In the genomic region with DNA sequence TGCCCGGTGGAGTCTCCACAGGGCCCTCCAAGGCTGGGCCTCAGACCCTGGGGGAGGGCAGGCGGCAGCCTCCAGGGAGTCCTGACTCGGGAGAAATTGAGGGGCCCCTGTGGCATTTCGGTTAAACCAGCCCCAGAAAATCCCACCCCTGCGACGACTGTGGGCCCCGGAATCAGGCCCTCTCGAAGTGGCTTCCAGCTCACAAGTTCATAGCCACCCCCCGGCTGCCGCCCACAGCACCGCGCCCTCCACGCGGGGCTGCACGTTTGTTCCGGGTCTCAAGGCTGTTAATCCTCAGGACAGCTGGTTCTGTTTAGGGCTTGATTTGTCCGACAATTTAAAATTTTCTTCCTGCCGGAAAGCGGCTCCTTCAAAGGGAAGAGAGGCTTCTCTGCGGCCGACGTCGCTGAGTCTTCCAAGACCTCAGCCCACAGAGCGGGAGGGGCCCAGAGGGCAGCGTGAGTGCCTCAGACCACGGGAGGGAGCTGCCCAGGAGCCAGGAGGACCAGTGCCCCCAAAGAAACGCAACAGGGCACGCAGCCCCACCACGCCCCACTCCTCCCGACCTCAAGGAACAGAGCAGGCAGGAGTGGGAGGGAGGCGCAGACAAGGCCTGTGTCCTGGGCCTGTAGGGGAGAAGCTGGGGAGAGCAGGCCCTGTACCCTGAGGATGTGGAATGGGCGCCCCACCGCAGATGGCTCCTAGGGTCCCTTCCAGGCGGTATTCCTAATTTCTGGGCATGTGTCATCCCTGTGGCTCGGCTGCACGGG, we compare ENCODE assay signal across 15 cellular contexts. TPM values are rescaled to one million over a fixed set of nuclear protein-coding genes. Genes with fewer than 3 reads are reported as not detected.
A peak's percentile ranks its signal among the peaks of the same experiment; 100 is the strongest.
DNase-seq lines count a peak whose midpoint lies in the region; ATAC-seq and TF ChIP-seq lines count a peak whose summit lies in the region.
"Had no signal": no experiment of that assay in that cellular context is flagged by ENCODE, and none has a peak within 500 bp of the region (broad histone marks: within the 10 kb centered on the region; RNA-seq: fewer than 3 reads in every experiment).

No MANE protein-coding gene starts in this region.

- H3K79me2 ChIP-seq in fibroblast of lung (ENCODE audit: control insufficient read depth, insufficient read depth, low read length) (no peaks in the 10 kb centered on the region), neural progenitor cell (ENCODE audit: low read depth) (no peaks in the 10 kb centered on the region)

- H3K4me1 ChIP-seq in HUES64 (ENCODE audit: insufficient read depth, low read length) (0 out of 2 replicates have a peak, but pooled peaks cover 2% of the 10 kb centered on the region), fibroblast of lung (ENCODE audit: control insufficient read depth, extremely low read depth, insufficient read depth, low read length) (peaks cover 28% of the 10 kb centered on the region), neural progenitor cell (no peaks in the 10 kb centered on the region)

- H3K9me3 Mint-ChIP-seq in neural progenitor cell, result peaks cover 18% of the 10 kb centered on the region

- H3K4me2 ChIP-seq in fibroblast of lung (ENCODE audit: extremely low read depth, insufficient read depth, low read length) (no peak overlapping the region), neural progenitor cell (no peak overlapping the region)

- no peaks in the 10 kb centered on the region for H3K27me3 ChIP-seq in HUES64 (ENCODE audit: insufficient read depth, low read length)
- no peaks in the 10 kb centered on the region for H3K27me3 ChIP-seq in fibroblast of lung (ENCODE audit: control insufficient read depth, insufficient read depth, low read length)
- H3K27me3 ChIP-seq in neural progenitor cell, result no peaks in the 10 kb centered on the region
- H3K27me3 ChIP-seq: SJSA1 had no signal

- peaks cover 5% of the 10 kb centered on the region for H3K27me3 Mint-ChIP-seq in neural progenitor cell (ENCODE audit: insufficient read depth, low read depth)

- 85% methylated on average over 36 of the region's 36 CpGs for WGBS in HUES64

- peak; percentile 51 for DNase-seq in AG08395 (ENCODE audit: low spot score)
- DNase-seq in fibroblast of lung (ENCODE audit: low read depth in 2 of 2), result peak in 1 of 2 donors; percentile 30
- DNase-seq in neural progenitor cell (ENCODE audit: low spot score), result no peak
- DNase-seq in NK-92 (lab: John Stamatoyannopoulos, UW; ENCODE audit: unreplicated experiment), result no peak
- DNase-seq: activated T-cell treated with anti-CD3 and anti-CD28 coated beads, Interleukin-2, amount 50 U/mL, for 24 hours; DMS79 treated with DMSO at 0.1 percent for 48 hours; effector memory CD4-positive, alpha-beta T cell; NK-92 treated with Interleukin-12 subunit alpha and Interleukin-12 subunit beta, amount 100 ng/mL, for 24 hours; stimulated activated CD4-positive, alpha-beta T cell treated with anti-CD3 and anti-CD28 coated beads, Interleukin-4, amount 100 ng/mL, for 1 hour had no signal

- ATAC-seq in HG02571 (IDR thresholded peaks at IDR 0.05; ENCODE audit: unreplicated experiment) (no peak), GM19023 (IDR thresholded peaks at IDR 0.05; ENCODE audit: unreplicated experiment) (no peak), GM18907 (IDR thresholded peaks at IDR 0.05; ENCODE audit: unreplicated experiment) (no peak)
- ATAC-seq: stimulated activated effector memory CD8-positive, alpha-beta T cell treated with anti-CD3 and anti-CD28 coated beads, Interleukin-12 subunit alpha, Interleukin-12 subunit beta, amount 100 ng/mL, for 72 hours had no signal

- TF ChIP-seq CTCF in fibroblast of lung (conservative IDR thresholded peaks at IDR 0.05 in 1 of 2, IDR thresholded peaks at IDR 0.05 in 1 of 2; ENCODE audit: low read depth in 1 of 2, low read length in 2 of 2) (no peak), neural progenitor cell (IDR thresholded peaks at IDR 0.05) (no peak)

- H3K27ac ChIP-seq in HUES64 (ENCODE audit: low read depth, low read length), result no peak overlapping the region
- peak overlapping the region; percentile 9 for H3K27ac ChIP-seq in fibroblast of lung (ENCODE audit: insufficient read depth, low read length)
- H3K27ac ChIP-seq in neural progenitor cell, result no peak overlapping the region
- H3K27ac ChIP-seq: SJSA1 had no signal

- no peaks in the 10 kb centered on the region for H3K36me3 Mint-ChIP-seq in neural progenitor cell
- H3K36me3 Mint-ChIP-seq: stimulated activated effector memory CD8-positive, alpha-beta T cell treated with anti-CD3 and anti-CD28 coated beads, Interleukin-12 subunit alpha, Interleukin-12 subunit beta, amount 100 ng/mL, for 72 hours had no signal

- H3K9ac ChIP-seq in HUES64 (ENCODE audit: low read depth, low read length) (peak overlapping the region; percentile 24; the same call in 1 of the 2 replicates), fibroblast of lung (ENCODE audit: insufficient read depth, low read length) (peak overlapping the region; percentile 49), neural progenitor cell (no peak overlapping the region)

- H3K4me1 Mint-ChIP-seq in neural progenitor cell, result peaks cover 10% of the 10 kb centered on the region
- H3K4me1 Mint-ChIP-seq: stimulated activated effector memory CD8-positive, alpha-beta T cell treated with anti-CD3 and anti-CD28 coated beads, Interleukin-12 subunit alpha, Interleukin-12 subunit beta, amount 100 ng/mL, for 72 hours had no signal

- H4K20me1 ChIP-seq in fibroblast of lung (ENCODE audit: control insufficient read depth, extremely low read depth, insufficient read depth, low read length), result no peaks in the 10 kb centered on the region
- no peaks in the 10 kb centered on the region for H4K20me1 ChIP-seq in neural progenitor cell (ENCODE audit: low read depth)

- H3K9me3 ChIP-seq in HUES64 (ENCODE audit: insufficient read depth, low read depth, low read length) (0 out of 2 replicates have a peak, but pooled peaks cover 5% of the 10 kb centered on the region), fibroblast of lung (ENCODE audit: control insufficient read depth, insufficient read depth, low read depth, low read length) (peaks cover 2% of the 10 kb centered on the region), neural progenitor cell (ENCODE audit: low read depth) (no peaks in the 10 kb centered on the region)

- H3K36me3 ChIP-seq in HUES64 (ENCODE audit: insufficient read depth, low read length), result no peaks in the 10 kb centered on the region
- no peaks in the 10 kb centered on the region for H3K36me3 ChIP-seq in fibroblast of lung (ENCODE audit: control insufficient read depth, insufficient read depth, low read length)
- H3K36me3 ChIP-seq in neural progenitor cell, result no peaks in the 10 kb centered on the region
- H3K36me3 ChIP-seq: SJSA1 had no signal

- H3F3A ChIP-seq in neural progenitor cell (ENCODE audit: low read depth), result no peaks in the 10 kb centered on the region

- H3K4me3 Mint-ChIP-seq in neural progenitor cell, result no peak overlapping the region
- H3K4me3 Mint-ChIP-seq: activated T-cell treated with anti-CD3 and anti-CD28 coated beads, Interleukin-2, amount 50 U/mL, for 24 hours; stimulated activated effector memory CD8-positive, alpha-beta T cell treated with anti-CD3 and anti-CD28 coated beads, Interleukin-12 subunit alpha, Interleukin-12 subunit beta, amount 100 ng/mL, for 72 hours had no signal

- H3K27ac Mint-ChIP-seq in neural progenitor cell, result peak overlapping the region; percentile 42
- H3K27ac Mint-ChIP-seq: activated T-cell treated with anti-CD3 and anti-CD28 coated beads, Interleukin-2, amount 50 U/mL, for 24 hours; stimulated activated effector memory CD8-positive, alpha-beta T cell treated with anti-CD3 and anti-CD28 coated beads, Interleukin-12 subunit alpha, Interleukin-12 subunit beta, amount 100 ng/mL, for 72 hours had no signal

- no peak overlapping the region for H3K4me3 ChIP-seq in HUES64 (ENCODE audit: low read length)
- H3K4me3 ChIP-seq in fibroblast of lung (replicated peaks in 1 of 4; ENCODE audit: control extremely low read depth in 1 of 4, insufficient read depth in 1 of 4, low read depth in 3 of 4, low read length in 4 of 4), result no peak overlapping the region
- no peak overlapping the region for H3K4me3 ChIP-seq in neural progenitor cell
- H3K4me3 ChIP-seq: SJSA1 had no signal

- H2AFZ ChIP-seq in fibroblast of lung (ENCODE audit: low read length), result peak overlapping the region; percentile 65
- no peak overlapping the region for H2AFZ ChIP-seq in neural progenitor cell (replicated peaks)

RNA-seq across cellular contexts. Expression of a gene that starts 14.5 kb away (rescaled TPM):
- 62.6 TPM for polyA plus RNA-seq in HUES64 (2013, experiment 1 of 2)
- 69.5 TPM for polyA plus RNA-seq in HUES64 (2013, experiment 2 of 2)
- total RNA-seq in fibroblast of lung, result 782 and 928 TPM in 2 replicates
- polyA plus RNA-seq in fibroblast of lung, result 346 and 702 TPM in 2 replicates
- polyA plus RNA-seq in fibroblast of lung (2012), result 857 and 2,080 TPM in 2 replicates
- polyA minus RNA-seq in fibroblast of lung (ENCODE audit: low replicate concordance), result 367 and 1,367 TPM in 2 replicates
- total RNA-seq in neural progenitor cell (ENCODE audit: low replicate concordance), result 5.2 and 22.8 TPM in 2 replicates

Comparison
In these comparisons a context has a peak if more than half of its experiments do, and no peak if none do; other contexts are left out.
1. RNA of a gene that starts 14.5 kb away (total RNA-seq): 782 to 928 TPM in fibroblast of lung; 5.2 to 22.8 TPM in neural progenitor cell; every median in the first group is over 10 times any median in the second.